1 cellular context compared by ENCODE assay signal in the genomic region with DNA sequence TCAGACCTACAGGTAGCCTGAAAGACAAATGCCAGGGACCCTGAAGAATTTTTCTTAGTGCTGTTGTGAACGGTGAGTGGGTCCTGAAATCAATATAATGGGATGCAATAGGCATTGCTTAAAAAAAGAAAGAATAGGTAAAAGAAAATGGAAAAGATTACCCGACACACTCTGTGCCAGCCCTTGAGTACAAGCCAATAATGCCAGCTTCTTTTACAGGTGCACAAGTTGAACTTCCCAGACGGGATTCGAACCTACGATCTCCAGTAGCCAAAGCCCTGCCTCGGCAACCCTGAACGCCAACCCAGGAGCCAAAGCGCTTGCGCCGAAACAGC.
TF ChIP-seq lines count a peak whose summit lies in the region.

No MANE protein-coding gene starts in this region.

TF ChIP-seq in HCT116, 20 proteins besides CTCF, POLR2A, EP300 and RAD21 (continued from another document):
- TF ChIP-seq EZH2 (IDR thresholded peaks at IDR 0.05) (no peak), ZBTB33 (IDR thresholded peaks at IDR 0.05; ENCODE audit: extremely low read depth, insufficient replicate concordance, low read length) (no peak), YY1 (IDR thresholded peaks at IDR 0.05; ENCODE audit: extremely low read depth, insufficient replicate concordance, low read depth, low read length) (no peak), JUND (IDR thresholded peaks at IDR 0.05) (no peak)
TF ChIP-seq in HCT116: peak in this region for 0.
